In genomic region chr6:143673638-143674037, GRCh38 we compare ENCODE assay signal across 12 cellular contexts. TPM values are rescaled to one million over a fixed set of nuclear protein-coding genes. Genes with fewer than 3 reads are reported as not detected.
DNase-seq lines count a peak whose midpoint lies in the region; ATAC-seq, FAIRE-seq and TF ChIP-seq lines count a peak whose summit lies in the region.
"Had no signal": no experiment of that assay in that cellular context is flagged by ENCODE, and none has a peak within 500 bp of the region (broad histone marks: within the 10 kb centered on the region; RNA-seq: fewer than 3 reads in every experiment).

No MANE protein-coding gene starts in this region.

- TF ChIP-seq CTCF in Panc1 (IDR thresholded peaks at IDR 0.05), result no peak
- no peak for TF ChIP-seq CTCF in fibroblast of lung (conservative IDR thresholded peaks at IDR 0.05 in 1 of 2, IDR thresholded peaks at IDR 0.05 in 1 of 2; ENCODE audit: low read depth in 1 of 2, low read length in 2 of 2)

- H3K27me3 Mint-ChIP-seq in naive thymus-derived CD4-positive, alpha-beta T cell, result peaks cover 5 to 32% (median 8%) of the 10 kb centered on the region in 5 donors

- no peaks in the 10 kb centered on the region for H3K9me3 ChIP-seq in Panc1 (ENCODE audit: control insufficient read depth, insufficient read depth, low read depth, low read length)
- no peaks in the 10 kb centered on the region for H3K9me3 ChIP-seq in fibroblast of lung (ENCODE audit: control insufficient read depth, insufficient read depth, low read depth, low read length)
- H3K9me3 ChIP-seq in naive thymus-derived CD4-positive, alpha-beta T cell (ENCODE audit: control insufficient read depth in 2 of 3, low read length in 3 of 3), result no peaks in the 10 kb centered on the region

- H3K27ac Mint-ChIP-seq in naive thymus-derived CD4-positive, alpha-beta T cell, result no peak overlapping the region
- H3K27ac Mint-ChIP-seq: activated CD4-positive, alpha-beta T cell treated with anti-CD3 and anti-CD28 coated beads, Interleukin-2, amount 10 ng/mL, durations not matched to agents 7 days and 5 days; memory B cell had no signal

- BruUV-seq in Panc1 (replicated peaks; lab: Mats Ljungman, UMichigan), result no TSS peak

- peaks cover 3 to 16% (median 4%) of the 10 kb centered on the region in 7 donors for H3K4me1 Mint-ChIP-seq in naive thymus-derived CD4-positive, alpha-beta T cell

- H3K9me3 Mint-ChIP-seq in naive thymus-derived CD4-positive, alpha-beta T cell, result peaks cover 0 to 20% (median 8%) of the 10 kb centered on the region in 11 donors

- in situ Hi-C loops in Panc1 (cut with HindIII; ENCODE audit: low pct_unique_long_range_greater_than_20kb, low sequenced_read_pairs), result no loop called here

- no peak overlapping the region for H3K4me3 ChIP-seq in Panc1 (ENCODE audit: low read depth in 2 of 2, low read length in 2 of 2)
- H3K4me3 ChIP-seq in fibroblast of lung (replicated peaks in 1 of 4; ENCODE audit: control extremely low read depth in 1 of 4, insufficient read depth in 1 of 4, low read depth in 3 of 4, low read length in 4 of 4), result no peak overlapping the region
- H3K4me3 ChIP-seq in naive thymus-derived CD4-positive, alpha-beta T cell (ENCODE audit: low read length), result no peak overlapping the region

- CTCF ChIA-PET in Panc1 (lab: Charles Lee), result no interaction called here
- CTCF ChIA-PET in naive thymus-derived CD4-positive, alpha-beta T cell (lab: Charles Lee), result no interaction called here

- H4K20me1 ChIP-seq in fibroblast of lung (ENCODE audit: control insufficient read depth, extremely low read depth, insufficient read depth, low read length), result no peaks in the 10 kb centered on the region

- no peak overlapping the region for H3K9ac ChIP-seq in fibroblast of lung (ENCODE audit: insufficient read depth, low read length)

- H2AFZ ChIP-seq in fibroblast of lung (ENCODE audit: low read length), result no peak overlapping the region

- no peak overlapping the region for H3K4me3 Mint-ChIP-seq in naive thymus-derived CD4-positive, alpha-beta T cell
- H3K4me3 Mint-ChIP-seq: activated CD4-positive, alpha-beta T cell treated with anti-CD3 and anti-CD28 coated beads, Interleukin-2, amount 10 ng/mL, durations not matched to agents 7 days and 5 days; memory B cell had no signal

- H3K27ac ChIP-seq in Panc1 (ENCODE audit: low read length) (peak overlapping the region; percentile 59; the same call in 1 of the 2 replicates), fibroblast of lung (ENCODE audit: insufficient read depth, low read length) (no peak overlapping the region)
- no peak overlapping the region for H3K27ac ChIP-seq in naive thymus-derived CD4-positive, alpha-beta T cell (ENCODE audit: low read depth, low read length)

- POLR2A ChIA-PET in Panc1 (lab: Charles Lee), result no interaction called here
- POLR2A ChIA-PET in naive thymus-derived CD4-positive, alpha-beta T cell (lab: Charles Lee), result interaction anchor here (0.6 kb wide), 1 partner anchor 152 kb away, joined by 8 read pairs; no protein-coding TSS in a partner anchor

- H3K27me3 ChIP-seq in Panc1 (ENCODE audit: control insufficient read depth, insufficient read depth, low read length) (no peaks in the 10 kb centered on the region), fibroblast of lung (ENCODE audit: control insufficient read depth, insufficient read depth, low read length) (no peaks in the 10 kb centered on the region)
- no peaks in the 10 kb centered on the region for H3K27me3 ChIP-seq in naive thymus-derived CD4-positive, alpha-beta T cell (ENCODE audit: control insufficient read depth in 2 of 2, insufficient read depth in 2 of 2, low read length in 2 of 2)

- DNase-seq in Panc1 (ENCODE audit: low read depth, low spot score) (no peak), fibroblast of lung (ENCODE audit: low read depth in 2 of 2) (peak in 1 of 2 donors; percentile 87), sciatic nerve (ENCODE audit: low spot score) (no peak), NCI-H1694 (lab: John Stamatoyannopoulos, UW) (no peak)
- no peak for DNase-seq in naive thymus-derived CD4-positive, alpha-beta T cell
- DNase-seq: activated CD4-positive, alpha-beta T cell treated with anti-CD3 and anti-CD28 coated beads, Interleukin-2, amount 10 ng/mL, durations not matched to agents 7 days and 5 days; cortex of kidney; NCI-H510A treated with DMSO at 0.1 percent for 48 hours had no signal

- H3K36me3 ChIP-seq in Panc1 (ENCODE audit: control insufficient read depth, insufficient read depth, low read length) (peaks cover 2% of the 10 kb centered on the region; the same call in 1 of the 2 replicates), fibroblast of lung (ENCODE audit: control insufficient read depth, insufficient read depth, low read length) (no peaks in the 10 kb centered on the region)
- H3K36me3 ChIP-seq in naive thymus-derived CD4-positive, alpha-beta T cell (ENCODE audit: control insufficient read depth in 2 of 3, insufficient read depth in 3 of 3, low read length in 3 of 3), result no peaks in the 10 kb centered on the region

- no peak for ATAC-seq in Panc1
- peak; percentile 34 for ATAC-seq in sciatic nerve
- no peak for ATAC-seq in GM19324 (IDR thresholded peaks at IDR 0.05; ENCODE audit: low FRiP score, unreplicated experiment)
- ATAC-seq in naive thymus-derived CD4-positive, alpha-beta T cell, result no peak
- no peak for ATAC-seq in GM19035 (IDR thresholded peaks at IDR 0.05; ENCODE audit: unreplicated experiment)

- no peaks in the 10 kb centered on the region for H3K79me2 ChIP-seq in fibroblast of lung (ENCODE audit: control insufficient read depth, insufficient read depth, low read length)

- H3K36me3 Mint-ChIP-seq in naive thymus-derived CD4-positive, alpha-beta T cell, result peaks cover 4 to 10% (median 9%) of the 10 kb centered on the region in 5 donors

- intact Hi-C loops in Panc1 (cut with micrococcal nuclease; ENCODE audit: unreplicated experiment) (no loop called here), sciatic nerve (cut with DNase I) (no loop called here)
- intact Hi-C loops in naive thymus-derived CD4-positive, alpha-beta T cell (cut with micrococcal nuclease), result no loop called here

- peak; percentile 99 for FAIRE-seq in G401.6 (lab: Jason Lieb, UNC)

- H3K4me1 ChIP-seq in Panc1 (ENCODE audit: control insufficient read depth, insufficient read depth, low read length) (peaks cover 38% of the 10 kb centered on the region), fibroblast of lung (ENCODE audit: control insufficient read depth, extremely low read depth, insufficient read depth, low read length) (peaks cover 10% of the 10 kb centered on the region)
- no peaks in the 10 kb centered on the region for H3K4me1 ChIP-seq in naive thymus-derived CD4-positive, alpha-beta T cell (ENCODE audit: control insufficient read depth in 2 of 2, insufficient read depth in 2 of 2, low read length in 2 of 2)

- H3K4me2 ChIP-seq in fibroblast of lung (ENCODE audit: extremely low read depth, insufficient read depth, low read length), result peak overlapping the region; percentile 35

RNA-seq across cellular contexts. Expression of gene PHACTR2, which starts 4.1 kb away (rescaled TPM):
- total RNA-seq in Panc1 (2021; ENCODE audit: unreplicated experiment), result 59.9 TPM
- polyA plus RNA-seq in Panc1 (2012; ENCODE audit: insufficient read length), result 9.2 TPM
- total RNA-seq in fibroblast of lung, result 25.2 and 40.1 TPM in 2 replicates
- polyA plus RNA-seq in fibroblast of lung, result 45.5 and 55.0 TPM in 2 replicates
- polyA plus RNA-seq in fibroblast of lung (2012), result 17.7 and 22.9 TPM in 2 replicates
- 20.8 and 30.2 TPM in 2 replicates for polyA minus RNA-seq in fibroblast of lung (ENCODE audit: low replicate concordance)
- total RNA-seq in sciatic nerve, result 141 TPM
- 10 to 100 TPM; 15.0 to 42.2 (median 23.2) TPM for total RNA-seq in naive thymus-derived CD4-positive, alpha-beta T cell
- polyA plus RNA-seq in naive thymus-derived CD4-positive, alpha-beta T cell, result 10 to 100 TPM; 10.0 to 18.8 TPM
